Comparison of ENCODE assay signal across 12 cellular contexts in the genomic region with DNA sequence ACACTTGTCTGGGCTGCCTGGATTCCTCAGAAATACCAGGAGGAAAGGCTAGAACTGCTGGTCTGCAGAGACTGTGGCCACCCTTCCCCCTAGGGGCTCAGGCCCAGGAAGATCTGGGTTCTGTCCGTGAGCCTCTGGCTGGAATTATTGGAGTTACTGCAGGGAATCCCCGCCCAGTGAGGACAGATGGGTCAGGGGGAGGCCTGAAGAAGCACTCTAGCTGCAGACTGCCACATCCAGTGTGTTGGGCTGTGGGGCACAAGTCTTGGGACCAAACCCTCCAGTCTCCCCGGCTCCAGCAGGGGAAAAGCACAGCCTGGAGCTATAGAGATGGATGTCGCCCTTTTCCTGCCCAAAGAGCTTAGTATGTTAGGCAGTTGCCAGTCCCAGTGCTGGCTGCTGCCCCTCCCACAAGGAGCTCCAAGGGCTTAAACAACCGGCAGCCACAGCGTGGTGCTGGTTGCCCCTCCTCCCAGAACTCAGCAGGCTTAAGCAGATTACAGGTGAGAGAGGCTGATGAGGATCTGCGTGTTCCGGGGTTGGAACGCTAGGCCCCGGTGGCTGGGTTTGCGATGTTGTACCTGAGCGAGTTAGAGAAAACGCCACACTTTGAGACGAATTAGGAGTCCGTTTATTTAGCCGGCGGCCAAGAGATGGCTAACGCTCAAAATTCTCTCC.
"Had no signal": no experiment of that assay in that cellular context is flagged by ENCODE, and none has a peak within 500 bp of the region (broad histone marks: within the 10 kb centered on the region; RNA-seq: fewer than 3 reads in every experiment).

No MANE protein-coding gene starts in this region.

- H3K27me3 Mint-ChIP-seq: activated B cell treated with CpG ODN at 0.5 μM for 24 hours; activated naive CD4-positive, alpha-beta T cell treated with anti-CD3 and anti-CD28 coated beads, Interleukin-2, amount 50 U/mL, for 24 hours; naive thymus-derived CD4-positive, alpha-beta T cell had no signal

- DNase-seq: activated B cell treated with CpG ODN at 0.5 μM for 24 hours; activated effector memory CD4-positive, alpha-beta T cell treated with Interleukin-2 at 50 U/mL for 16 hours; brain microvascular endothelial cell; naive thymus-derived CD4-positive, alpha-beta T cell; occipital lobe; sigmoid colon; stimulated activated CD4-positive, alpha-beta T cell treated with anti-CD3 and anti-CD28 coated beads, Interleukin-2, amount 100 ng/mL, for 24 hours; stimulated activated naive CD4-positive, alpha-beta T cell; substantia nigra had no signal

- H3K36me3 Mint-ChIP-seq: activated naive CD4-positive, alpha-beta T cell treated with anti-CD3 and anti-CD28 coated beads, Interleukin-2, amount 50 U/mL, for 24 hours had no signal

- H3K4me1 Mint-ChIP-seq: activated B cell treated with CpG ODN at 0.5 μM for 24 hours; activated naive CD4-positive, alpha-beta T cell treated with anti-CD3 and anti-CD28 coated beads, Interleukin-2, amount 50 U/mL, for 24 hours had no signal

- ATAC-seq: esophagus mucosa; naive thymus-derived CD4-positive, alpha-beta T cell had no signal

- H3K27ac Mint-ChIP-seq: activated B cell treated with CpG ODN at 0.5 μM for 24 hours; activated naive CD4-positive, alpha-beta T cell treated with anti-CD3 and anti-CD28 coated beads, Interleukin-2, amount 50 U/mL, for 24 hours; naive thymus-derived CD4-positive, alpha-beta T cell; T-helper 1 cell treated with Interleukin-12 subunit alpha and Interleukin-12 subunit beta and Interleukin-4 antibody, amounts not matched to agents 30 μg/mL and 1 μg/mL, for 36 hours had no signal

- H3K4me3 Mint-ChIP-seq: activated B cell treated with CpG ODN at 0.5 μM for 24 hours; activated naive CD4-positive, alpha-beta T cell treated with anti-CD3 and anti-CD28 coated beads, Interleukin-2, amount 50 U/mL, for 24 hours; naive thymus-derived CD4-positive, alpha-beta T cell; T-helper 1 cell treated with Interleukin-12 subunit alpha and Interleukin-12 subunit beta and Interleukin-4 antibody, amounts not matched to agents 30 μg/mL and 1 μg/mL, for 36 hours had no signal
